Comparison of ENCODE assay signal across 1 cellular context in genomic region chr4:110190249-110190648, GRCh38.
TF ChIP-seq lines count a peak whose summit lies in the region.

No MANE protein-coding gene starts in this region.

TF ChIP-seq in K562, 482 proteins besides CTCF, POLR2A, EP300 and RAD21:
- TF ChIP-seq FOXJ2 (tag; IDR thresholded peaks at IDR 0.05) (no peak), CEBPB (tag; IDR thresholded peaks at IDR 0.05) (peak; percentile 95), POLR2G (IDR thresholded peaks at IDR 0.05; ENCODE audit: low read depth, low read length) (0 out of 2 replicates have a peak, but pooled peaks have one; percentile 15), CEBPG (CRISPR knock-in tag; IDR thresholded peaks at IDR 0.05) (0 out of 2 replicates have a peak, but pooled peaks have one; percentile 10), CEBPG (tag; conservative IDR thresholded peaks at IDR 0.05 in 1 of 2, IDR thresholded peaks at IDR 0.05 in 1 of 2) (peak; percentile 74 to 88), E2F3 (CRISPR knock-in tag; IDR thresholded peaks at IDR 0.05) (no peak)
- TF ChIP-seq, protein P1, sequence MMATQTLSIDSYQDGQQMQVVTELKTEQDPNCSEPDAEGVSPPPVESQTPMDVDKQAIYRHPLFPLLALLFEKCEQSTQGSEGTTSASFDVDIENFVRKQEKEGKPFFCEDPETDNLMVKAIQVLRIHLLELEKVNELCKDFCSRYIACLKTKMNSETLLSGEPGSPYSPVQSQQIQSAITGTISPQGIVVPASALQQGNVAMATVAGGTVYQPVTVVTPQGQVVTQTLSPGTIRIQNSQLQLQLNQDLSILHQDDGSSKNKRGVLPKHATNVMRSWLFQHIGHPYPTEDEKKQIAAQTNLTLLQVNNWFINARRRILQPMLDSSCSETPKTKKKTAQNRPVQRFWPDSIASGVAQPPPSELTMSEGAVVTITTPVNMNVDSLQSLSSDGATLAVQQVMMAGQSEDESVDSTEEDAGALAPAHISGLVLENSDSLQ (IDR thresholded peaks at IDR 0.05) = 0 out of 2 replicates have a peak, but pooled peaks have one; percentile 17
TF ChIP-seq in K562: peak in this region for 4.
